In genomic region chr2:9492927-9493326, GRCh38 we compare ENCODE assay signal across 18 cellular contexts.
"Had no signal": no experiment of that assay in that cellular context is flagged by ENCODE, and none has a peak within 500 bp of the region (broad histone marks: within the 10 kb centered on the region; RNA-seq: fewer than 3 reads in every experiment).

No MANE protein-coding gene starts in this region.

- H3K4me1 Mint-ChIP-seq: immature natural killer cell, nephron had no signal

- H3K9me3 Mint-ChIP-seq: effector memory CD8-positive, alpha-beta T cell; immature natural killer cell; nephron; T-helper 2 cell treated with Interferon-gamma antibody and Interleukin-4, amounts not matched to agents 5 μg/mL and 100 μg/mL, for 36 hours had no signal

- H3K27ac ChIP-seq: epithelial cell of prostate, suprapubic skin had no signal

- H3K4me3 ChIP-seq: suprapubic skin had no signal

- ATAC-seq: effector memory CD8-positive, alpha-beta T cell; stimulated activated naive CD8-positive, alpha-beta T cell treated with anti-CD3 and anti-CD28 coated beads, Interleukin-15, Interleukin-2, amounts not matched to agents 100 U/mL and 50 U/mL, for 24 hours had no signal

- H3K27me3 ChIP-seq: suprapubic skin had no signal

- H3K4me3 Mint-ChIP-seq: effector memory CD8-positive, alpha-beta T cell; immature natural killer cell; nephron; T-helper 2 cell treated with Interferon-gamma antibody and Interleukin-4, amounts not matched to agents 5 μg/mL and 100 μg/mL, for 36 hours had no signal

- DNase-seq: activated CD4-positive, alpha-beta T cell treated with anti-CD3 and anti-CD28 coated beads, Interleukin-2, amount 50 U/mL, for 1 hour; activated gamma-delta T cell treated with Interleukin-2 at 50 U/mL for 16 hours; activated T-cell treated with anti-CD3 and anti-CD28 coated beads, Interleukin-2, amount 50 U/mL, for 48 hours; aorta; dermis blood vessel endothelial cell; effector memory CD8-positive, alpha-beta T cell; head of caudate nucleus; immature natural killer cell; mesenchymal stem cell; nucleus accumbens; posterior cingulate gyrus; retina; stimulated activated CD4-positive, alpha-beta T cell treated with anti-CD3 and anti-CD28 coated beads, Interleukin-2, amount 100 ng/mL, for 48 hours; stimulated activated naive CD8-positive, alpha-beta T cell treated with anti-CD3 and anti-CD28 coated beads, Interleukin-15, Interleukin-2, amounts not matched to agents 100 U/mL and 50 U/mL, for 24 hours had no signal

- H3K9me3 ChIP-seq: suprapubic skin had no signal

- H3K27ac Mint-ChIP-seq: nephron; T-helper 2 cell treated with Interferon-gamma antibody and Interleukin-4, amounts not matched to agents 5 μg/mL and 100 μg/mL, for 36 hours had no signal

- H3K27me3 Mint-ChIP-seq: effector memory CD8-positive, alpha-beta T cell had no signal

- H3K4me1 ChIP-seq: suprapubic skin had no signal
